ENCODE assay signal across 23 cellular contexts in the genomic region with DNA sequence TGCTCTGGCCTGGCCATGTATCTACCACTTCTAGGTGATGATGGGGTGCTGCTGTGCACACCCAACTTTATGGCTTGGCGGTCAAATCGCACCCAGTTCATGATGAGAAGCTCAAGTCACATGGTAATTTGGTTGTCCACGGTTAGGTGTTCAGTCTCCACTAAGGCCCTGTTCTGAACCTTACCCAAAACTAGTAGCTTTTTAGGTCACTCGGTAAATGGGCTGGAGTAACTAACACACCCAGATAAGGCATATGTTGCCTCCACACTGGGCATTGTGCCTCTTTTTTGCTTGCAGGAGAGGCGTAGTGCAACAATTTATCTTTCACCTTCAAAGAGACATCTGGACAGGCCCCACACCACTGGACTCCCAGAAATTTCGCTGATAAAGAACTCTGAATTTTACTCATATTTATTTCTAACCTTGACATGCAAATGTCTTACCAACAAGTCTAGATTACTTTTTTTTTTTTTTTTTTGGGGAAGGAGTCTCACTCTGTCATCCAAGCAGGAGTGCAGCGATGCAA. TPM values are rescaled to one million over a fixed set of nuclear protein-coding genes. Genes with fewer than 3 reads are reported as not detected.
A peak's percentile ranks its signal among the peaks of the same experiment; 100 is the strongest.
DNase-seq lines count a peak whose midpoint lies in the region; ATAC-seq and TF ChIP-seq lines count a peak whose summit lies in the region.
"Had no signal": no experiment of that assay in that cellular context is flagged by ENCODE, and none has a peak within 500 bp of the region (broad histone marks: within the 10 kb centered on the region; RNA-seq: fewer than 3 reads in every experiment).

No MANE protein-coding gene starts in this region.

- intact Hi-C loops in testis (cut with DNase I; ENCODE audit: low total_unique reads), result no loop called here

- TF ChIP-seq POLR2A in erythroblast (IDR thresholded peaks at IDR 0.05; ENCODE audit: low read length), result no peak
- TF ChIP-seq POLR2A in testis (IDR thresholded peaks at IDR 0.05), result no peak

- DNase-seq in HUDEP-2 (lab: John Stamatoyannopoulos, UW; ENCODE audit: unreplicated experiment in 76 of 76) (peak in 75 of 76 experiments; percentile 27 to 93 (median 75)), OCI-M1 (lab: John Stamatoyannopoulos, UW) (peak; percentile 32), erythroblast (lab: John Stamatoyannopoulos, UW) (peak; percentile 86 to 96), testis (no peak)
- DNase-seq: 8988T; ACHN; AML-193; BE2C; CD4-positive, alpha-beta T cell; CD8-positive, alpha-beta memory T cell; DMS 273 treated with DMSO at 0.1 percent for 48 hours; DMS79; EL; GDM1; HFFc6 had no signal

- H3K27ac ChIP-seq in testis, result no peak overlapping the region

- 64 to 78% methylated on average over 7 of the region's 7 CpGs for WGBS in testis, 2 donors

- no peaks in the 10 kb centered on the region for H3K27me3 ChIP-seq in testis
- H3K27me3 ChIP-seq: BE2C had no signal

- ATAC-seq in HG03135 (IDR thresholded peaks at IDR 0.05; ENCODE audit: unreplicated experiment), result no peak
- no peak for ATAC-seq in GM19397 (IDR thresholded peaks at IDR 0.05; ENCODE audit: unreplicated experiment)
- ATAC-seq in GM19455 (IDR thresholded peaks at IDR 0.05; ENCODE audit: unreplicated experiment), result no peak
- ATAC-seq: A549, GM12878, GM23338 had no signal

- TF ChIP-seq CTCF in testis (IDR thresholded peaks at IDR 0.05), result no peak

- peaks cover 3% of the 10 kb centered on the region for H3K4me1 ChIP-seq in testis
- H3K4me1 ChIP-seq: BE2C, HAP-1 had no signal

- no peaks in the 10 kb centered on the region for H3K9me3 ChIP-seq in testis
- H3K9me3 ChIP-seq: A549; BE2C; BLaER1 treated with 17β-estradiol and CSF1 and Interleukin-3, amounts not matched to agents 10 nM and 100 nM; HAP-1 had no signal

- H3K36me3 ChIP-seq in testis (ENCODE audit: low read depth, missing control alignments), result no peaks in the 10 kb centered on the region
- H3K36me3 ChIP-seq: BE2C; BLaER1 treated with 17β-estradiol and CSF1 and Interleukin-3, amounts not matched to agents 10 nM and 100 nM; HAP-1 had no signal

- no peak overlapping the region for H3K4me3 ChIP-seq in testis
- H3K4me3 ChIP-seq: A549; BLaER1 treated with 17β-estradiol and CSF1 and Interleukin-3, amounts not matched to agents 10 nM and 100 nM; GM12878; GM23338; HAP-1 had no signal

RNA-seq across cellular contexts. Expression of gene PTGES, which starts 16.8 kb away (rescaled TPM):
- 10 to 100 TPM in 1 of 2 donors, 1 to 10 TPM in 1; 9.5 to 36.9 TPM for total RNA-seq in testis
- 41.8 TPM for polyA plus RNA-seq in testis (ENCODE audit: insufficient read depth, low read depth, low replicate concordance)
- total RNA-seq: CD8-positive, alpha-beta memory T cell; GM12878 had no signal
- polyA plus RNA-seq: CD8-positive, alpha-beta memory T cell had no signal

RNA-seq across cellular contexts. Expression of gene TOR1B, which starts 33.3 kb away (rescaled TPM):
- 10 to 100 TPM; 29.4 to 30.8 TPM for total RNA-seq in testis
- 54.7 TPM for polyA plus RNA-seq in testis (ENCODE audit: insufficient read depth, low read depth, low replicate concordance)

RNA-seq across cellular contexts. Expression of gene TOR1A, which starts 54.3 kb away (rescaled TPM):
- total RNA-seq in testis, result 10 to 100 TPM; 32.9 to 43.4 TPM
- polyA plus RNA-seq in testis (ENCODE audit: insufficient read depth, low read depth, low replicate concordance), result 23.1 TPM
